Comparison of ENCODE assay signal across 1 cellular context in genomic region chr20:50029083-50029696, GRCh38.
TF ChIP-seq lines count a peak whose summit lies in the region.

No MANE protein-coding gene starts in this region.

TF ChIP-seq in HepG2, 621 proteins besides CTCF, POLR2A, EP300 and RAD21 (continued from another document and continues in another):
- peak; percentile 7 for TF ChIP-seq ZNF407 (CRISPR knock-in tag; IDR thresholded peaks at IDR 0.05; ENCODE audit: not compliant biosample characterization)
- no peak for TF ChIP-seq SNAI1 (CRISPR knock-in tag; IDR thresholded peaks at IDR 0.05; ENCODE audit: borderline replicate concordance)
- no peak for TF ChIP-seq ZNF280B (CRISPR knock-in tag; IDR thresholded peaks at IDR 0.05; ENCODE audit: borderline replicate concordance)
- TF ChIP-seq U2AF2 (IDR thresholded peaks at IDR 0.05; ENCODE audit: low read depth, low read length) = no peak
- 0 out of 2 replicates have a peak, but pooled peaks have one; percentile 42 for TF ChIP-seq MXD3 (CRISPR knock-in tag; IDR thresholded peaks at IDR 0.05)
- no peak for TF ChIP-seq CEBPG (CRISPR knock-in tag; IDR thresholded peaks at IDR 0.05)
- 0 out of 2 replicates have a peak, but pooled peaks have one; percentile 41 for TF ChIP-seq E2F2 (CRISPR knock-in tag; IDR thresholded peaks at IDR 0.05; ENCODE audit: borderline replicate concordance)
- TF ChIP-seq ZNF615 (CRISPR knock-in tag; IDR thresholded peaks at IDR 0.05; ENCODE audit: borderline replicate concordance) = no peak
- no peak for TF ChIP-seq NFE2L2 (IDR thresholded peaks at IDR 0.05; ENCODE audit: low read length)
- no peak for TF ChIP-seq ZNF276 (CRISPR knock-in tag; IDR thresholded peaks at IDR 0.05; ENCODE audit: low read depth)
- no peak for TF ChIP-seq AGO1 (IDR thresholded peaks at IDR 0.05; ENCODE audit: low read depth, low read length, poor library complexity, severe bottlenecking)
- TF ChIP-seq NRL (CRISPR knock-in tag; IDR thresholded peaks at IDR 0.05; ENCODE audit: borderline replicate concordance) = 0 out of 2 replicates have a peak, but pooled peaks have one; percentile 14
- 0 out of 2 replicates have a peak, but pooled peaks have one; percentile 35 for TF ChIP-seq ZC3H4 (CRISPR knock-in tag; IDR thresholded peaks at IDR 0.05; ENCODE audit: borderline replicate concordance)
- no peak for TF ChIP-seq ZNF136 (CRISPR knock-in tag; IDR thresholded peaks at IDR 0.05; ENCODE audit: low read depth)
- no peak for TF ChIP-seq ZSCAN31 (CRISPR knock-in tag; IDR thresholded peaks at IDR 0.05; ENCODE audit: low read depth)
- TF ChIP-seq RFX5 (IDR thresholded peaks at IDR 0.05; ENCODE audit: low read depth, low read length) = no peak
- no peak for TF ChIP-seq ARID4A (CRISPR knock-in tag; IDR thresholded peaks at IDR 0.05; ENCODE audit: borderline replicate concordance)
- TF ChIP-seq HNRNPK (IDR thresholded peaks at IDR 0.05; ENCODE audit: low read depth, low read length, poor library complexity, severe bottlenecking) = no peak
- TF ChIP-seq ZNF274 (CRISPR knock-in tag; IDR thresholded peaks at IDR 0.05) = peak; percentile 10; the same call in 1 of the 2 replicates
- no peak for TF ChIP-seq ZNF18 (CRISPR knock-in tag; IDR thresholded peaks at IDR 0.05; ENCODE audit: insufficient replicate concordance)
- no peak for TF ChIP-seq ZNF670 (CRISPR knock-in tag; IDR thresholded peaks at IDR 0.05; ENCODE audit: borderline replicate concordance)
- no peak for TF ChIP-seq NR2F1 (CRISPR knock-in tag; IDR thresholded peaks at IDR 0.05)
- TF ChIP-seq KLF11 (CRISPR knock-in tag; IDR thresholded peaks at IDR 0.05) = no peak
- no peak for TF ChIP-seq ZEB1 (IDR thresholded peaks at IDR 0.05; ENCODE audit: insufficient replicate concordance, low read depth)
- no peak for TF ChIP-seq NFRKB (IDR thresholded peaks at IDR 0.05)
- TF ChIP-seq ARID5B (CRISPR knock-in tag; IDR thresholded peaks at IDR 0.05) = no peak
- no peak for TF ChIP-seq ZNF24 (IDR thresholded peaks at IDR 0.05)
- peak; percentile 49; the same call in 1 of the 2 replicates for TF ChIP-seq ZNF501 (CRISPR knock-in tag; IDR thresholded peaks at IDR 0.05)
- no peak for TF ChIP-seq KDM2A (CRISPR knock-in tag; IDR thresholded peaks at IDR 0.05; ENCODE audit: borderline replicate concordance, low read depth)
- TF ChIP-seq ZNF652 (CRISPR knock-in tag; IDR thresholded peaks at IDR 0.05; ENCODE audit: borderline replicate concordance, low read depth) = no peak
- TF ChIP-seq PHF20 (CRISPR knock-in tag; IDR thresholded peaks at IDR 0.05) = 0 out of 2 replicates have a peak, but pooled peaks have one; percentile 15
- TF ChIP-seq KMT2A (CRISPR knock-in tag; IDR thresholded peaks at IDR 0.05) = no peak
- no peak for TF ChIP-seq ZNF747 (CRISPR knock-in tag; IDR thresholded peaks at IDR 0.05; ENCODE audit: borderline replicate concordance)
